13 cellular contexts compared by ENCODE assay signal in the genomic region with DNA sequence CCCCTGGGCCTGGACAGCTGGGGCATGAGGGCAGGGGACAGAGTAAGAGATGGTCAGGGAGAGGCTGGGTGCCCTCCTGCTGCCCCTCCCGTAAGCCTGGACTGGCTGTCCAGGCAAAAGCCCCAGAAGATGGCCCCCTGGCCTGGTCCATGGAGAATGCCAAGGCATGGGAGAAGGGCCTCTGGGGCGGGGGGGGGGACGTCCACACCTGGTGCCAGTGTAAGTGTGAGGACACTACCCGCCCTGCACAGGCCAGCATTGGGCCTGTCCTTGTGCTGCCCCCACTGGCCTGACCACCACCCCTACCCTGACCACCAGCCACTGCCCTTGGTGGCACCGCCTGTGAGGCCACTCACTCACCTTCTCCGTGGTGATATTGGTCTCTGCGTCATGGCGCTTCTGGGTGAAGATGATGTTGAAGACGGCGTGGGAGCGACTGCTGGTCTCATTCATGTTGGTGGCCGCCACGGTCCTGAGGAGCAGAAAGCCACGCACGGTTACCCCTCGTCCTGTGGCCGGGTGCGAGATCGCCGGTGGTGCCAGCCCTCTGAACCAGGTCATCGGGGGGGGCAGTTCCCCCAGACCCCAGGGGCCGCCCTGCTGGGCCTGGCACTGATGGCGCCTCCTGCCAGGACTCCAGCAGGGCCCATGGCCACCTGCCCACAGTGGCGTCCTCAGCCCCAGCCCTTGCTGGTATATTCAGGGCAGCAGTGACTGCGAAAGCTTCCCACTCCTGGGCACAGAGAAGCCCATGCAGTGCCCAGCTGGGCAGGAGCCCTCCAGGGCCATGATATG.
"Had no signal": no experiment of that assay in that cellular context is flagged by ENCODE, and none has a peak within 500 bp of the region (broad histone marks: within the 10 kb centered on the region; RNA-seq: fewer than 3 reads in every experiment).

No MANE protein-coding gene starts in this region.

- H3K4me3 ChIP-seq: esophagus muscularis mucosa, lung, thoracic aorta had no signal

- H3K36me3 ChIP-seq: esophagus muscularis mucosa, thoracic aorta had no signal

- H3K27ac ChIP-seq: esophagus muscularis mucosa, thoracic aorta had no signal

- H3K4me1 ChIP-seq: esophagus muscularis mucosa had no signal

- H3K9me3 ChIP-seq: esophagus muscularis mucosa, SK-N-SH, thoracic aorta had no signal

- H3K9ac ChIP-seq: SK-N-SH had no signal

- DNase-seq: activated CD4-positive, CD25-positive, alpha-beta regulatory T cell treated with anti-CD3 and anti-CD28 coated beads, Interleukin-2, amount 50 U/mL, for 72 hours; activated gamma-delta T cell; activated naive CD8-positive, alpha-beta T cell treated with anti-CD3 and anti-CD28 coated beads for 36 hours; activated T-cell treated with anti-CD3 and anti-CD28 coated beads, Interleukin-2, amount 50 U/mL, for 48 hours; amygdala; cortex of kidney; effector CD4-positive, alpha-beta T cell; hypothalamus; SK-N-SH; T1000 had no signal

- H3K4me2 ChIP-seq: SK-N-SH had no signal
